15 cellular contexts compared by ENCODE assay signal in the genomic region with DNA sequence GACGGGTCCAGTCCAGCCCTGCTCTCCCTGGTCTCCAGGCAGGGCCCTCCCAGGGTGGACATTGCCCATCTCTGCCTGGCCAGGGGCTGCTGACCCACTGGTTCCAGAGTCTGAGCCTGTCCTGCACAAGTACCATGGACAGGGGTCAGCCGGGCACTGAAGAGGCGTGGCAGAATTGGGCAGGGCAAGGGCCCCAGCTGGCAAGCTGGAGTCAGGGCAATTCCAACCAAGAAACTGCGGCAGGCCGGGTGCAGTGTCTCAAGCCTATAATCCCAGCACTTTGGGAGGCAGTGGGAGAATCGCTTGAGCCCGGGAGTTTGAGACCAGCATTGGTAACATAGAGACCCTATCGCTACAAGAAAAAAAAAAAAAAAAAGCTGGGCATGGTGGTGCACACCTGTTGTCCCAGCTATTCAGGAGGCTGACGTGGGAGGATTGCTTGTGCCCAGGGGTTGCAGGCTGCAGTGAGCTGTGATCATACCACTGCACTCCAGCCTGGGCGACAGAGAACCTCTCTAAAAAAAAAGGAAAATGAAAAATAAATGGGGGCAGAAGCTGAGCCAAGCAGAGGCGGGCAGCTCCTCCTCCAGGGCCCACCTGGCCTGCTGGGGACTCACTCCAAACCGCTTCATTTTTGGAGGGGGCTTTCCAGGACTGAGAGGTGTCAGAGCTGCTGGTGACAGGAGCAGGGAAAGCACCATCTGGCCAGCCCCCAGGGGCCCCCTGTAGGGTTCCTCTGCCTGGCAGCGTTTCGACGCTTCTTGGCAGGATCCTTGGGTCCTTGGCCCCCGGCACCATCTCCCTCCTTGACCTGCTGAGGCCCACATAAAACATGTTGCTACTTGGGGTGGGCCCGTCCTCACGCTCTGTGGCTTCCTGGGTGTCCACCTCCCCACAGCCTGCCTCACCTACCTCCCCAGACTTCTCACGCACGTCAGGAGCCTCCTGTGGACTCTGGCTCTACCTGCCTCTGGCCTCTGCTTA. TPM values are rescaled to one million over a fixed set of nuclear protein-coding genes. Genes with fewer than 3 reads are reported as not detected.
DNase-seq lines count a peak whose midpoint lies in the region; ATAC-seq and TF ChIP-seq lines count a peak whose summit lies in the region.
"Had no signal": no experiment of that assay in that cellular context is flagged by ENCODE, and none has a peak within 500 bp of the region (broad histone marks: within the 10 kb centered on the region; RNA-seq: fewer than 3 reads in every experiment).

No MANE protein-coding gene starts in this region.

- no peak overlapping the region for H2AFZ ChIP-seq in HCT116 (ENCODE audit: low read depth, low read length, poor library complexity, severe bottlenecking)

- peaks cover 3% of the 10 kb centered on the region for H3K36me3 Mint-ChIP-seq in nephron (ENCODE audit: low read depth)
- H3K36me3 Mint-ChIP-seq: naive thymus-derived CD4-positive, alpha-beta T cell had no signal

- H3K36me3 ChIP-seq in HCT116 (ENCODE audit: control insufficient read depth in 1 of 2, insufficient read depth in 2 of 2, low read length in 2 of 2), result peaks cover 6 to 28% of the 10 kb centered on the region in 2 experiments; a peak in 2 of 4 replicates
- no peaks in the 10 kb centered on the region for H3K36me3 ChIP-seq in adipocyte (ENCODE audit: control insufficient read depth, insufficient read depth, low read length, severe bottlenecking)

- H3K4me1 Mint-ChIP-seq in nephron, result peaks cover 13% of the 10 kb centered on the region

- POLR2A ChIA-PET in GM10248 (lab: Yijun Ruan, JAX), result interaction anchor here (0.6 kb wide), 2 partner anchors 10 to 366 kb away, joined by 6 to 13 read pairs; no protein-coding TSS in a partner anchor
- POLR2A ChIA-PET in HCT116 (lab: Charles Lee), result interaction anchor here (1.2 kb wide), 1 partner anchor 92 kb away, joined by 4 read pairs; a partner anchor contains a TSS

- H3K9ac ChIP-seq in HCT116 (ENCODE audit: low read length), result no peak overlapping the region
- no peak overlapping the region for H3K9ac ChIP-seq in adipocyte (ENCODE audit: low read length)

- no peak overlapping the region for H3K4me2 ChIP-seq in HCT116 (ENCODE audit: low read length)

- H3K79me2 ChIP-seq in HCT116 (ENCODE audit: insufficient read depth, low read length), result peaks cover 27% of the 10 kb centered on the region

- H3K4me3 ChIP-seq in HCT116 (replicated peaks in 1 of 2; ENCODE audit: low read depth in 1 of 2, low read length in 2 of 2) (no peak overlapping the region), adipocyte (ENCODE audit: low read length) (no peak overlapping the region)
- H3K4me3 ChIP-seq: body of pancreas had no signal

- CTCF ChIA-PET in GM10248 (lab: Yijun Ruan, JAX) (interaction anchor here (0.6 to 1.0 kb wide), 2 partner anchors 29 to 37 kb away, joined by 3 to 4 read pairs; no protein-coding TSS in a partner anchor), HCT116 (lab: Charles Lee) (interaction anchor here (1.0 to 1.5 kb wide), 2 partner anchors 29 to 92 kb away, joined by 4 read pairs; a partner anchor contains a TSS)

- RAD21 ChIA-PET in HCT116 (lab: Charles Lee; ENCODE audit: low non-redundant PET in 1 of 2, low total read pairs in 2 of 2, uncharacterized antibody in 2 of 2, unreplicated experiment in 2 of 2), result no interaction called here

- no peaks in the 10 kb centered on the region for H3K9me3 Mint-ChIP-seq in nephron
- H3K9me3 Mint-ChIP-seq: naive thymus-derived CD4-positive, alpha-beta T cell had no signal

- TF ChIP-seq CTCF in GM10248 (IDR thresholded peaks at IDR 0.05; ENCODE audit: control extremely low read depth, extremely low read depth, low read depth, missing control alignments) (no peak), HCT116 (IDR thresholded peaks at IDR 0.05 in 2 of 3, conservative IDR thresholded peaks at IDR 0.05 in 1 of 3; ENCODE audit: borderline replicate concordance in 1 of 3, insufficient read depth in 1 of 3, low read depth in 2 of 3, low read length in 2 of 3) (no peak), nephron (IDR thresholded peaks at IDR 0.05; ENCODE audit: unreplicated experiment in 3 of 3) (no peak)

- intact Hi-C loops in HCT116 (cut with micrococcal nuclease), result no loop called here

- no peaks in the 10 kb centered on the region for H3K9me2 ChIP-seq in HCT116 (ENCODE audit: insufficient read depth)

- H3K4me3 Mint-ChIP-seq in nephron, result peak overlapping the region; percentile 60 to 64 (median 61)

- TF ChIP-seq RAD21 in HCT116 (IDR thresholded peaks at IDR 0.05; ENCODE audit: low read depth), result no peak

- H3K27ac Mint-ChIP-seq in nephron, result no peak overlapping the region

- peak; percentile 32 for TF ChIP-seq POLR2A in HCT116 (IDR thresholded peaks at IDR 0.05; ENCODE audit: borderline replicate concordance, extremely low read depth, insufficient read depth, insufficient read length)

- H3K9me3 ChIP-seq in HCT116 (ENCODE audit: control insufficient read depth in 1 of 2, insufficient read depth in 1 of 2, low read depth in 1 of 2, low read length in 2 of 2) (no peaks in the 10 kb centered on the region), adipocyte (ENCODE audit: control insufficient read depth, low read length) (no peaks in the 10 kb centered on the region)
- H3K9me3 ChIP-seq: body of pancreas had no signal

- peaks cover 4% of the 10 kb centered on the region for H3K27me3 Mint-ChIP-seq in nephron (ENCODE audit: low read depth)

- H3K4me1 ChIP-seq in HCT116 (ENCODE audit: control insufficient read depth in 1 of 2, insufficient read depth in 2 of 2, low read length in 2 of 2) (peaks cover 22 to 61% of the 10 kb centered on the region in 2 experiments), adipocyte (ENCODE audit: control insufficient read depth, insufficient read depth, low read length) (peaks cover 7% of the 10 kb centered on the region)
- H3K4me1 ChIP-seq: foreskin keratinocyte had no signal

- no peak overlapping the region; the same call in 1 of the 2 replicates for H3K27ac ChIP-seq in HCT116 (ENCODE audit: low read depth, low read length)
- H3K27ac ChIP-seq: body of pancreas, foreskin keratinocyte had no signal

- DNase-seq in GM10248 (ENCODE audit: extremely low spot score) (peak; percentile 42), HCT116 (ENCODE audit: low read depth, low spot score) (no peak), adipocyte (ENCODE audit: low read depth) (peak; percentile 28), SHP77 treated with DMSO at 0.1 percent for 48 hours (lab: John Stamatoyannopoulos, UW) (no peak), C1 segment of cervical spinal cord (lab: John Stamatoyannopoulos, UW) (no peak)
- DNase-seq: effector CD4-positive, alpha-beta T cell; foreskin keratinocyte; IMR-90; islet precursor cell; naive thymus-derived CD4-positive, alpha-beta T cell; NCI-H187 treated with DMSO at 0.1 percent for 48 hours had no signal

- ATAC-seq in HCT116, result no peak
- no peak for ATAC-seq in HG03095 (IDR thresholded peaks at IDR 0.05; ENCODE audit: unreplicated experiment)
- ATAC-seq: activated CD4-positive, CD25-positive, alpha-beta regulatory T cell treated with anti-CD3 and anti-CD28 coated beads, Interleukin-2, amount 50 U/mL, for 24 hours; body of pancreas; foreskin keratinocyte; naive thymus-derived CD4-positive, alpha-beta T cell had no signal

- H3K27me3 ChIP-seq in HCT116 (ENCODE audit: insufficient read depth, low read length) (no peaks in the 10 kb centered on the region), adipocyte (replicated peaks; ENCODE audit: control insufficient read depth, insufficient read depth, low read length) (no peaks in the 10 kb centered on the region)
- H3K27me3 ChIP-seq: body of pancreas had no signal

- no peaks in the 10 kb centered on the region for H4K20me1 ChIP-seq in HCT116 (ENCODE audit: insufficient read depth)

- BruUV-seq in HCT116 (replicated peaks; lab: Mats Ljungman, UMichigan), result no TSS peak

TF ChIP-seq in HCT116, 20 proteins besides CTCF, POLR2A, EP300 and RAD21 (continues in another document):
- TF ChIP-seq JUND (IDR thresholded peaks at IDR 0.05), result no peak
- no peak for TF ChIP-seq ELF1 (IDR thresholded peaks at IDR 0.05; ENCODE audit: borderline replicate concordance, low read depth)
- TF ChIP-seq EZH2phosphoT487 (IDR thresholded peaks at IDR 0.05; ENCODE audit: borderline replicate concordance), result no peak
- TF ChIP-seq ZNF274 (IDR thresholded peaks at IDR 0.05; ENCODE audit: low read depth, low read length), result no peak
- TF ChIP-seq, protein P1, sequence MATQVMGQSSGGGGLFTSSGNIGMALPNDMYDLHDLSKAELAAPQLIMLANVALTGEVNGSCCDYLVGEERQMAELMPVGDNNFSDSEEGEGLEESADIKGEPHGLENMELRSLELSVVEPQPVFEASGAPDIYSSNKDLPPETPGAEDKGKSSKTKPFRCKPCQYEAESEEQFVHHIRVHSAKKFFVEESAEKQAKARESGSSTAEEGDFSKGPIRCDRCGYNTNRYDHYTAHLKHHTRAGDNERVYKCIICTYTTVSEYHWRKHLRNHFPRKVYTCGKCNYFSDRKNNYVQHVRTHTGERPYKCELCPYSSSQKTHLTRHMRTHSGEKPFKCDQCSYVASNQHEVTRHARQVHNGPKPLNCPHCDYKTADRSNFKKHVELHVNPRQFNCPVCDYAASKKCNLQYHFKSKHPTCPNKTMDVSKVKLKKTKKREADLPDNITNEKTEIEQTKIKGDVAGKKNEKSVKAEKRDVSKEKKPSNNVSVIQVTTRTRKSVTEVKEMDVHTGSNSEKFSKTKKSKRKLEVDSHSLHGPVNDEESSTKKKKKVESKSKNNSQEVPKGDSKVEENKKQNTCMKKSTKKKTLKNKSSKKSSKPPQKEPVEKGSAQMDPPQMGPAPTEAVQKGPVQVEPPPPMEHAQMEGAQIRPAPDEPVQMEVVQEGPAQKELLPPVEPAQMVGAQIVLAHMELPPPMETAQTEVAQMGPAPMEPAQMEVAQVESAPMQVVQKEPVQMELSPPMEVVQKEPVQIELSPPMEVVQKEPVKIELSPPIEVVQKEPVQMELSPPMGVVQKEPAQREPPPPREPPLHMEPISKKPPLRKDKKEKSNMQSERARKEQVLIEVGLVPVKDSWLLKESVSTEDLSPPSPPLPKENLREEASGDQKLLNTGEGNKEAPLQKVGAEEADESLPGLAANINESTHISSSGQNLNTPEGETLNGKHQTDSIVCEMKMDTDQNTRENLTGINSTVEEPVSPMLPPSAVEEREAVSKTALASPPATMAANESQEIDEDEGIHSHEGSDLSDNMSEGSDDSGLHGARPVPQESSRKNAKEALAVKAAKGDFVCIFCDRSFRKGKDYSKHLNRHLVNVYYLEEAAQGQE (IDR thresholded peaks at IDR 0.05; ENCODE audit: low read depth), result no peak; the same call in 1 of the 2 replicates
- TF ChIP-seq EGR1 (IDR thresholded peaks at IDR 0.05; ENCODE audit: low read depth), result no peak
- TF ChIP-seq POLR2AphosphoS5 (IDR thresholded peaks at IDR 0.05; ENCODE audit: low read depth, low read length), result no peak; the same call in 1 of the 2 replicates
- TF ChIP-seq CBX3 (IDR thresholded peaks at IDR 0.05; ENCODE audit: low read depth), result no peak

RNA-seq across cellular contexts. Expression of a gene that starts 2.9 kb away (rescaled TPM):
- total RNA-seq in HCT116 (2021; ENCODE audit: unreplicated experiment), result 46.8 TPM
- polyA plus RNA-seq in HCT116 (2012), result 29.0 and 32.9 TPM in 2 replicates

RNA-seq across cellular contexts. Expression of a gene that starts 6.7 kb away (rescaled TPM):
- total RNA-seq in HCT116 (2021; ENCODE audit: unreplicated experiment), result 396 TPM
- polyA plus RNA-seq in HCT116 (2012), result 376 and 456 TPM in 2 replicates

RNA-seq across cellular contexts. Expression of a gene that starts 12.5 kb away (rescaled TPM):
- 62.6 TPM for total RNA-seq in HCT116 (2021; ENCODE audit: unreplicated experiment)
- polyA plus RNA-seq in HCT116 (2012), result 43.7 and 50.8 TPM in 2 replicates

RNA-seq across cellular contexts. Expression of a gene that starts 16.6 kb away (rescaled TPM):
- not detected for total RNA-seq in HCT116 (2021; ENCODE audit: unreplicated experiment)
- 0.18 and 0.29 TPM in 2 replicates for polyA plus RNA-seq in HCT116 (2012)
- total RNA-seq: body of pancreas; foreskin keratinocyte; IMR-90; naive thymus-derived CD4-positive, alpha-beta T cell had no signal
- polyA plus RNA-seq: foreskin keratinocyte; IMR-90; naive thymus-derived CD4-positive, alpha-beta T cell had no signal

RNA-seq across cellular contexts. Expression of a gene that starts 19.2 kb away (rescaled TPM):
- 51.5 TPM for total RNA-seq in HCT116 (2021; ENCODE audit: unreplicated experiment)
- 44.1 and 45.7 TPM in 2 replicates for polyA plus RNA-seq in HCT116 (2012)

Comparison
In these comparisons a context has a peak if more than half of its experiments do, and no peak if none do; other contexts are left out.
1. DNase-seq: peak in GM10248 (single experiment) and adipocyte (single experiment); none in HCT116 (single experiment), SHP77 treated with DMSO at 0.1 percent for 48 hours (single experiment) and C1 segment of cervical spinal cord (0 of 14).